In the genomic region with DNA sequence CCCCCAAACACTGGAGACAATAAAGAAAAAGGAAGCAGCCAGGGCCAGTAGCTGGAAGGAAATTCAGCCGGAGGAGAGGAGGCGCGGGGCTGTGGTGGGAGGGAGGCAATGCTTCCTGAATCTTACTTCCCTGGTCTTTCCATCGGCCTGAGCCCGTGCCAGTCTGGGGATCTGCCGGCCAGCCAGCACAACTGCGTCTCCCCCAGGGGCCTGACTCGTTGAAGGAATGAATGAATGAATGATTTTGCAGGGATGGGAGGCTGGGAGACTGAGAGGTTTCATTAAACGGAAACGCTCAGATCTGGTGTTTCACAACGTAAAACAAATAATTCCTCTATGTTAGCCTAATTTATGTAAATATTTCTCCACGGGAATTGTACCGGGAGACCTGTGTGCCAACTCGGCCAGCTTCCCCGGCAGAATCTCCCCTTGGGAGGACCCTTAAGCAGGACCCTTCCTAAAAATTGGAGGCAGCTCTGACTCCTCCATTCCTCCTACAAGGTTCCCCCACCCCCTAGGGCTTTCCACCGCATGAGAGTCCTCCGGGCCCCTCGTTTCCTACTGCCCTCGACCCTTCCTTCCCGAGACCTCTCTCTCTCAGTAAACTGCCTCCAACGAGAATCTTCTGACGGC, we compare ENCODE assay signal across 1 cellular context.
TF ChIP-seq lines count a peak whose summit lies in the region.

No MANE protein-coding gene starts in this region.

TF ChIP-seq in H1, 55 proteins besides CTCF, POLR2A, EP300 and RAD21:
- TF ChIP-seq HDAC2 (IDR thresholded peaks at IDR 0.05; ENCODE audit: borderline replicate concordance in 1 of 2, low read depth in 2 of 2, low read length in 2 of 2): no peak
- TF ChIP-seq KDM4A (IDR thresholded peaks at IDR 0.05; ENCODE audit: low read depth, low read length, severe bottlenecking): no peak
- TF ChIP-seq KDM5A (IDR thresholded peaks at IDR 0.05; ENCODE audit: low read length): no peak
- TF ChIP-seq RFX5 (IDR thresholded peaks at IDR 0.05; ENCODE audit: borderline replicate concordance, low read depth, low read length): no peak
- TF ChIP-seq CHD2 (IDR thresholded peaks at IDR 0.05; ENCODE audit: low read length): no peak
- no peak for TF ChIP-seq SUZ12 (IDR thresholded peaks at IDR 0.05; ENCODE audit: low read length)
- TF ChIP-seq USF2 (IDR thresholded peaks at IDR 0.05; ENCODE audit: low read length): no peak
- TF ChIP-seq, protein P1, sequence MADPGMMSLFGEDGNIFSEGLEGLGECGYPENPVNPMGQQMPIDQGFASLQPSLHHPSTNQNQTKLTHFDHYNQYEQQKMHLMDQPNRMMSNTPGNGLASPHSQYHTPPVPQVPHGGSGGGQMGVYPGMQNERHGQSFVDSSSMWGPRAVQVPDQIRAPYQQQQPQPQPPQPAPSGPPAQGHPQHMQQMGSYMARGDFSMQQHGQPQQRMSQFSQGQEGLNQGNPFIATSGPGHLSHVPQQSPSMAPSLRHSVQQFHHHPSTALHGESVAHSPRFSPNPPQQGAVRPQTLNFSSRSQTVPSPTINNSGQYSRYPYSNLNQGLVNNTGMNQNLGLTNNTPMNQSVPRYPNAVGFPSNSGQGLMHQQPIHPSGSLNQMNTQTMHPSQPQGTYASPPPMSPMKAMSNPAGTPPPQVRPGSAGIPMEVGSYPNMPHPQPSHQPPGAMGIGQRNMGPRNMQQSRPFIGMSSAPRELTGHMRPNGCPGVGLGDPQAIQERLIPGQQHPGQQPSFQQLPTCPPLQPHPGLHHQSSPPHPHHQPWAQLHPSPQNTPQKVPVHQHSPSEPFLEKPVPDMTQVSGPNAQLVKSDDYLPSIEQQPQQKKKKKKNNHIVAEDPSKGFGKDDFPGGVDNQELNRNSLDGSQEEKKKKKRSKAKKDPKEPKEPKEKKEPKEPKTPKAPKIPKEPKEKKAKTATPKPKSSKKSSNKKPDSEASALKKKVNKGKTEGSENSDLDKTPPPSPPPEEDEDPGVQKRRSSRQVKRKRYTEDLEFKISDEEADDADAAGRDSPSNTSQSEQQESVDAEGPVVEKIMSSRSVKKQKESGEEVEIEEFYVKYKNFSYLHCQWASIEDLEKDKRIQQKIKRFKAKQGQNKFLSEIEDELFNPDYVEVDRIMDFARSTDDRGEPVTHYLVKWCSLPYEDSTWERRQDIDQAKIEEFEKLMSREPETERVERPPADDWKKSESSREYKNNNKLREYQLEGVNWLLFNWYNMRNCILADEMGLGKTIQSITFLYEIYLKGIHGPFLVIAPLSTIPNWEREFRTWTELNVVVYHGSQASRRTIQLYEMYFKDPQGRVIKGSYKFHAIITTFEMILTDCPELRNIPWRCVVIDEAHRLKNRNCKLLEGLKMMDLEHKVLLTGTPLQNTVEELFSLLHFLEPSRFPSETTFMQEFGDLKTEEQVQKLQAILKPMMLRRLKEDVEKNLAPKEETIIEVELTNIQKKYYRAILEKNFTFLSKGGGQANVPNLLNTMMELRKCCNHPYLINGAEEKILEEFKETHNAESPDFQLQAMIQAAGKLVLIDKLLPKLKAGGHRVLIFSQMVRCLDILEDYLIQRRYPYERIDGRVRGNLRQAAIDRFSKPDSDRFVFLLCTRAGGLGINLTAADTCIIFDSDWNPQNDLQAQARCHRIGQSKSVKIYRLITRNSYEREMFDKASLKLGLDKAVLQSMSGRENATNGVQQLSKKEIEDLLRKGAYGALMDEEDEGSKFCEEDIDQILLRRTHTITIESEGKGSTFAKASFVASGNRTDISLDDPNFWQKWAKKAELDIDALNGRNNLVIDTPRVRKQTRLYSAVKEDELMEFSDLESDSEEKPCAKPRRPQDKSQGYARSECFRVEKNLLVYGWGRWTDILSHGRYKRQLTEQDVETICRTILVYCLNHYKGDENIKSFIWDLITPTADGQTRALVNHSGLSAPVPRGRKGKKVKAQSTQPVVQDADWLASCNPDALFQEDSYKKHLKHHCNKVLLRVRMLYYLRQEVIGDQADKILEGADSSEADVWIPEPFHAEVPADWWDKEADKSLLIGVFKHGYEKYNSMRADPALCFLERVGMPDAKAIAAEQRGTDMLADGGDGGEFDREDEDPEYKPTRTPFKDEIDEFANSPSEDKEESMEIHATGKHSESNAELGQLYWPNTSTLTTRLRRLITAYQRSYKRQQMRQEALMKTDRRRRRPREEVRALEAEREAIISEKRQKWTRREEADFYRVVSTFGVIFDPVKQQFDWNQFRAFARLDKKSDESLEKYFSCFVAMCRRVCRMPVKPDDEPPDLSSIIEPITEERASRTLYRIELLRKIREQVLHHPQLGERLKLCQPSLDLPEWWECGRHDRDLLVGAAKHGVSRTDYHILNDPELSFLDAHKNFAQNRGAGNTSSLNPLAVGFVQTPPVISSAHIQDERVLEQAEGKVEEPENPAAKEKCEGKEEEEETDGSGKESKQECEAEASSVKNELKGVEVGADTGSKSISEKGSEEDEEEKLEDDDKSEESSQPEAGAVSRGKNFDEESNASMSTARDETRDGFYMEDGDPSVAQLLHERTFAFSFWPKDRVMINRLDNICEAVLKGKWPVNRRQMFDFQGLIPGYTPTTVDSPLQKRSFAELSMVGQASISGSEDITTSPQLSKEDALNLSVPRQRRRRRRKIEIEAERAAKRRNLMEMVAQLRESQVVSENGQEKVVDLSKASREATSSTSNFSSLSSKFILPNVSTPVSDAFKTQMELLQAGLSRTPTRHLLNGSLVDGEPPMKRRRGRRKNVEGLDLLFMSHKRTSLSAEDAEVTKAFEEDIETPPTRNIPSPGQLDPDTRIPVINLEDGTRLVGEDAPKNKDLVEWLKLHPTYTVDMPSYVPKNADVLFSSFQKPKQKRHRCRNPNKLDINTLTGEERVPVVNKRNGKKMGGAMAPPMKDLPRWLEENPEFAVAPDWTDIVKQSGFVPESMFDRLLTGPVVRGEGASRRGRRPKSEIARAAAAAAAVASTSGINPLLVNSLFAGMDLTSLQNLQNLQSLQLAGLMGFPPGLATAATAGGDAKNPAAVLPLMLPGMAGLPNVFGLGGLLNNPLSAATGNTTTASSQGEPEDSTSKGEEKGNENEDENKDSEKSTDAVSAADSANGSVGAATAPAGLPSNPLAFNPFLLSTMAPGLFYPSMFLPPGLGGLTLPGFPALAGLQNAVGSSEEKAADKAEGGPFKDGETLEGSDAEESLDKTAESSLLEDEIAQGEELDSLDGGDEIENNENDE (IDR thresholded peaks at IDR 0.05; ENCODE audit: insufficient replicate concordance, low read length): no peak
- no peak for TF ChIP-seq TAF1 (IDR thresholded peaks at IDR 0.05; ENCODE audit: low read depth, low read length)
- TF ChIP-seq TEAD4 (IDR thresholded peaks at IDR 0.05; ENCODE audit: low read depth, low read length): no peak
- no peak for TF ChIP-seq BRCA1 (IDR thresholded peaks at IDR 0.05; ENCODE audit: low read depth, low read length)
